ENCODE assay signal across 17 cellular contexts in genomic region chr16:85246973-85247372, GRCh38.
DNase-seq lines count a peak whose midpoint lies in the region; ATAC-seq and TF ChIP-seq lines count a peak whose summit lies in the region.
"Had no signal": no experiment of that assay in that cellular context is flagged by ENCODE, and none has a peak within 500 bp of the region (broad histone marks: within the 10 kb centered on the region; RNA-seq: fewer than 3 reads in every experiment).

No MANE protein-coding gene starts in this region.

- H3K9me3 Mint-ChIP-seq in neural crest cell, result no peaks in the 10 kb centered on the region
- no peaks in the 10 kb centered on the region for H3K9me3 Mint-ChIP-seq in activated naive CD4-positive, alpha-beta T cell treated with anti-CD3 and anti-CD28 coated beads, Interleukin-2, amount 50 U/mL, for 72 hours
- H3K9me3 Mint-ChIP-seq: CD4-positive, alpha-beta T cell had no signal

- ATAC-seq in activated naive CD4-positive, alpha-beta T cell treated with anti-CD3 and anti-CD28 coated beads, Interleukin-2, amount 50 U/mL, for 72 hours, result no peak

- H3K79me1 ChIP-seq in mesenchymal stem cell (replicated peaks; ENCODE audit: low read length, poor library complexity, severe bottlenecking), result peaks cover 31% of the 10 kb centered on the region

- no peaks in the 10 kb centered on the region for H3K9me3 ChIP-seq in BLaER1
- no peaks in the 10 kb centered on the region for H3K9me3 ChIP-seq in WERI-Rb-1 (ENCODE audit: severe bottlenecking)
- no peaks in the 10 kb centered on the region for H3K9me3 ChIP-seq in mesenchymal stem cell (ENCODE audit: control insufficient read depth, low read length)
- H3K9me3 ChIP-seq: Caco-2, HAP-1 had no signal

- peak overlapping the region in 1 of 2 experiments; percentile 8 for H2BK12ac ChIP-seq in mesenchymal stem cell (ENCODE audit: low read length in 2 of 2)

- H4K20me1 ChIP-seq in BLaER1, result no peaks in the 10 kb centered on the region

- TF ChIP-seq CTCF in WERI-Rb-1 (IDR thresholded peaks at IDR 0.05; ENCODE audit: low read depth, low read length), result no peak
- no peak for TF ChIP-seq CTCF in neural crest cell (conservative IDR thresholded peaks at IDR 0.05)

- no peak overlapping the region for H2BK5ac ChIP-seq in mesenchymal stem cell (ENCODE audit: low read depth, low read length, poor library complexity, severe bottlenecking)

- peak overlapping the region; percentile 71 for H3K4me2 ChIP-seq in BLaER1
- no peak overlapping the region for H3K4me2 ChIP-seq in mesenchymal stem cell (ENCODE audit: low read length, poor library complexity, severe bottlenecking)

- H3K14ac ChIP-seq in mesenchymal stem cell (ENCODE audit: low read length in 2 of 2), result peak overlapping the region in 1 of 2 experiments; percentile 5

- H3K36me3 ChIP-seq in BLaER1 (no peaks in the 10 kb centered on the region), WERI-Rb-1 (no peaks in the 10 kb centered on the region), mesenchymal stem cell (ENCODE audit: control insufficient read depth in 1 of 2, insufficient read depth in 2 of 2, low read depth in 1 of 2, low read length in 2 of 2) (peaks cover 0 to 18% of the 10 kb centered on the region in 2 experiments)
- H3K36me3 ChIP-seq: HAP-1 had no signal

- H3K18ac ChIP-seq in mesenchymal stem cell (ENCODE audit: low read depth in 1 of 2, low read length in 2 of 2), result peak overlapping the region; percentile 27 to 30

- H3K27ac ChIP-seq in BLaER1 (peak overlapping the region; percentile 30; the same call in 1 of the 2 replicates), WERI-Rb-1 (peak overlapping the region; percentile 70), mesenchymal stem cell (ENCODE audit: low read length, poor library complexity, severe bottlenecking) (no peak overlapping the region)
- H3K27ac ChIP-seq: GM23248 had no signal

- WGBS in mesenchymal stem cell, result 53% methylated on average over 8 of the region's 8 CpGs

- H3K4me3 ChIP-seq in BLaER1, result no peak overlapping the region
- H3K4me3 ChIP-seq in WERI-Rb-1 (ENCODE audit: low read depth, low read length), result no peak overlapping the region
- no peak overlapping the region for H3K4me3 ChIP-seq in mesenchymal stem cell (ENCODE audit: insufficient read depth in 1 of 2, low read depth in 1 of 2, low read length in 2 of 2)
- H3K4me3 ChIP-seq: GM23248, HAP-1 had no signal

- peak overlapping the region; percentile 44 for H2AK5ac ChIP-seq in mesenchymal stem cell (ENCODE audit: low read length, severe bottlenecking)

- H3K27me3 ChIP-seq in BLaER1 (no peaks in the 10 kb centered on the region), WERI-Rb-1 (ENCODE audit: insufficient read depth, low read depth, severe bottlenecking) (no peaks in the 10 kb centered on the region), mesenchymal stem cell (ENCODE audit: control insufficient read depth in 1 of 2, insufficient read depth in 1 of 2, low read length in 2 of 2) (no peaks in the 10 kb centered on the region)

- peaks cover 24% of the 10 kb centered on the region for H3K27me3 Mint-ChIP-seq in neural crest cell (ENCODE audit: low read depth)

- H3K36me3 Mint-ChIP-seq in neural crest cell (ENCODE audit: low read depth), result no peaks in the 10 kb centered on the region
- H3K36me3 Mint-ChIP-seq in activated naive CD4-positive, alpha-beta T cell treated with anti-CD3 and anti-CD28 coated beads, Interleukin-2, amount 50 U/mL, for 72 hours, result no peaks in the 10 kb centered on the region

- H3K9ac ChIP-seq in BLaER1, result 0 out of 2 replicates have a peak overlapping the region, but pooled peaks have one; percentile 34
- no peak overlapping the region for H3K9ac ChIP-seq in mesenchymal stem cell (ENCODE audit: low read length)
- H3K9ac ChIP-seq: GM23248 had no signal

- peaks cover 11% of the 10 kb centered on the region for H3K4me1 Mint-ChIP-seq in neural crest cell

- peaks cover 83% of the 10 kb centered on the region for H3K4me1 ChIP-seq in BLaER1
- H3K4me1 ChIP-seq in mesenchymal stem cell (ENCODE audit: control insufficient read depth, insufficient read depth, low read depth, low read length), result peaks cover 35% of the 10 kb centered on the region
- H3K4me1 ChIP-seq: Caco-2 had no signal

- no peak overlapping the region for H2BK15ac ChIP-seq in mesenchymal stem cell (ENCODE audit: low read depth, poor library complexity, severe bottlenecking)

- H2AFZ ChIP-seq in mesenchymal stem cell (ENCODE audit: low read depth, low read length), result no peak overlapping the region
- H2AFZ ChIP-seq: GM23248 had no signal

- no peak for DNase-seq in WERI-Rb-1
- no peak for DNase-seq in mesenchymal stem cell
- no peak for DNase-seq in neural crest cell (ENCODE audit: low read depth, low spot score)
- DNase-seq in NCI-H2029 (lab: John Stamatoyannopoulos, UW), result no peak
- no peak for DNase-seq in NCI-H345 (lab: John Stamatoyannopoulos, UW)
- no peak for DNase-seq in NCI-H1105 (lab: John Stamatoyannopoulos, UW)
- no peak for DNase-seq in activated naive CD4-positive, alpha-beta T cell treated with anti-CD3 and anti-CD28 coated beads, Interleukin-2, amount 50 U/mL, for 72 hours (ENCODE audit: low spot score in 2 of 2)
- DNase-seq: Caco-2; CD4-positive, alpha-beta T cell; DMS79 treated with DMSO at 0.1 percent for 48 hours; GM23248; KG1; NCI-H526; Right ventricle myocardium superior had no signal

- H4K8ac ChIP-seq in mesenchymal stem cell (ENCODE audit: low read length), result no peak overlapping the region

- peak overlapping the region; percentile 65 for H2BK120ac ChIP-seq in mesenchymal stem cell (ENCODE audit: low read depth, low read length)

- peak overlapping the region; percentile 8 for H3K27ac Mint-ChIP-seq in neural crest cell (ENCODE audit: unreplicated experiment)
- H3K27ac Mint-ChIP-seq in activated naive CD4-positive, alpha-beta T cell treated with anti-CD3 and anti-CD28 coated beads, Interleukin-2, amount 50 U/mL, for 72 hours, result no peak overlapping the region
- H3K27ac Mint-ChIP-seq: B cell; CD4-positive, alpha-beta T cell had no signal

- peak overlapping the region; percentile 10 to 40 for H3K4ac ChIP-seq in mesenchymal stem cell (ENCODE audit: low read depth in 1 of 2, low read length in 2 of 2)

- no peak overlapping the region for H3K4me3 Mint-ChIP-seq in neural crest cell
- H3K4me3 Mint-ChIP-seq: B cell; CD4-positive, alpha-beta T cell had no signal

- H3K23ac ChIP-seq in mesenchymal stem cell (ENCODE audit: low read length in 2 of 2), result no peak overlapping the region

- no peak overlapping the region for H4K91ac ChIP-seq in mesenchymal stem cell (ENCODE audit: low read length)
